ENCODE assay signal across 11 cellular contexts in the genomic region with DNA sequence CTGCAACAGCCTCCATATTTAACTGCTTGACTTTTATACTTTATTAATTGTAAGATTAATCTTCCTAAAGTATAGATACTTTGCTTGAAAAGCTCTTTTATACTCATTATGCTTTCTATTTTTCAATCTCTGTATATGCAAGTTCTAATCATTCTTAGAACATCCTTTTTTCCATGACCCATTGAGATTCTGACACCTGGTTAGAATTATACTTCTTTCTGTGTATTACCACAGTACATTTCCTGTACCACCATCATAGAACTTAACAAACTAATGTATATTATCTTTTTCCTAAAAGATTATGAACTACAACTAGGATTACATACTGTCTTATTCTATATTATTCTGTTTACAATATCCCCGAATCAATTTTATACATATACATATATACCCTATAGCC.
"Had no signal": no experiment of that assay in that cellular context is flagged by ENCODE, and none has a peak within 500 bp of the region (broad histone marks: within the 10 kb centered on the region; RNA-seq: fewer than 3 reads in every experiment).

No MANE protein-coding gene starts in this region.

- H3K4me3 ChIP-seq: breast epithelium, esophagus muscularis mucosa, SK-N-MC, stomach, thoracic aorta had no signal

- H3K9me3 ChIP-seq: breast epithelium, esophagus muscularis mucosa, stomach, thoracic aorta had no signal

- H3K27me3 ChIP-seq: breast epithelium, dorsolateral prefrontal cortex, esophagus muscularis mucosa, stomach had no signal

- DNase-seq: activated CD4-positive, alpha-beta T cell treated with anti-CD3 and anti-CD28 coated beads, Interleukin-2, amount 50 U/mL, for 48 hours; aorta; dorsolateral prefrontal cortex; stimulated activated CD4-positive, alpha-beta T cell treated with anti-CD3 and anti-CD28 coated beads, Interleukin-12 subunit alpha, Interleukin-12 subunit beta, amount 100 ng/mL, for 4 hours; stomach; T-helper 2 cell had no signal

- H3K27ac ChIP-seq: breast epithelium, esophagus muscularis mucosa, SK-N-MC, stomach, thoracic aorta had no signal

- ATAC-seq: Right ventricle myocardium inferior had no signal
